Comparison of ENCODE assay signal across 27 cellular contexts in genomic region chr18:39491408-39491807, GRCh38.
"Had no signal": no experiment of that assay in that cellular context is flagged by ENCODE, and none has a peak within 500 bp of the region (broad histone marks: within the 10 kb centered on the region; RNA-seq: fewer than 3 reads in every experiment).

No MANE protein-coding gene starts in this region.

- H3K4me1 Mint-ChIP-seq: activated CD4-positive, alpha-beta T cell treated with anti-CD3 and anti-CD28 coated beads for 36 hours; activated CD4-positive, alpha-beta T cell treated with anti-CD3 and anti-CD28 coated beads, Interleukin-2, amount 10 ng/mL, durations not matched to agents 24 days and 14 days; activated CD8-positive, alpha-beta memory T cell treated with anti-CD3 and anti-CD28 coated beads, Interleukin-2, amount 10 ng/mL, durations not matched to agents 7 days and 5 days; activated naive CD4-positive, alpha-beta T cell treated with anti-CD3 and anti-CD28 coated beads, Interleukin-2, amount 10 ng/mL, durations not matched to agents 7 days and 5 days; activated naive CD8-positive, alpha-beta T cell treated with anti-CD3 and anti-CD28 coated beads, Interleukin-2, amount 10 ng/mL, durations not matched to agents 7 days and 5 days had no signal

- H3K9me3 ChIP-seq: ascending aorta, colonic mucosa, esophagus squamous epithelium had no signal

- DNase-seq: activated CD4-positive, alpha-beta memory T cell treated with anti-CD3 and anti-CD28 coated beads for 36 hours; activated CD4-positive, alpha-beta T cell treated with anti-CD3 and anti-CD28 coated beads for 36 hours; activated CD4-positive, alpha-beta T cell treated with anti-CD3 and anti-CD28 coated beads, Interleukin-2, amount 10 ng/mL, durations not matched to agents 24 days and 14 days; activated CD4-positive, CD25-positive, alpha-beta regulatory T cell; activated CD4-positive, CD25-positive, alpha-beta regulatory T cell treated with anti-CD3 and anti-CD28 coated beads, Interleukin-2, amount 50 U/mL, for 72 hours; activated CD8-positive, alpha-beta memory T cell treated with anti-CD3 and anti-CD28 coated beads, Interleukin-2, amount 10 ng/mL, durations not matched to agents 7 days and 5 days; activated CD8-positive, alpha-beta memory T cell treated with anti-CD3 and anti-CD28 coated beads, Interleukin-2, amount 50 U/mL, for 4 hours; activated CD8-positive, alpha-beta T cell treated with anti-CD3 and anti-CD28 coated beads, Interleukin-2, amount 10 ng/mL, durations not matched to agents 7 days and 5 days; activated gamma-delta T cell; activated naive CD4-positive, alpha-beta T cell; activated naive CD4-positive, alpha-beta T cell treated with anti-CD3 and anti-CD28 coated beads, Interleukin-2, amount 10 ng/mL, durations not matched to agents 7 days and 5 days; activated naive CD8-positive, alpha-beta T cell treated with anti-CD3 and anti-CD28 coated beads, Interleukin-2, amount 10 ng/mL, durations not matched to agents 7 days and 5 days; activated T-cell treated with anti-CD3 and anti-CD28 coated beads, Interleukin-2, amount 50 U/mL, for 1 hour; activated T-cell treated with anti-CD3 and anti-CD28 coated beads, Interleukin-2, amount 50 U/mL, for 72 hours; central memory CD4-positive, alpha-beta T cell; cerebellar nuclear complex; colonic mucosa; effector CD8-positive, alpha-beta T cell; esophagus squamous epithelium; foreskin fibroblast had no signal

- H3K27ac ChIP-seq: ascending aorta, cardiac muscle cell, colonic mucosa, epithelial cell of prostate, esophagus squamous epithelium had no signal

- H3K27ac Mint-ChIP-seq: activated CD4-positive, alpha-beta memory T cell treated with anti-CD3 and anti-CD28 coated beads for 36 hours; activated CD4-positive, alpha-beta T cell treated with anti-CD3 and anti-CD28 coated beads for 36 hours; activated CD4-positive, alpha-beta T cell treated with anti-CD3 and anti-CD28 coated beads, Interleukin-2, amount 10 ng/mL, durations not matched to agents 24 days and 14 days; activated CD8-positive, alpha-beta memory T cell treated with anti-CD3 and anti-CD28 coated beads, Interleukin-2, amount 10 ng/mL, durations not matched to agents 7 days and 5 days; activated CD8-positive, alpha-beta T cell treated with anti-CD3 and anti-CD28 coated beads, Interleukin-2, amount 10 ng/mL, durations not matched to agents 7 days and 5 days; activated naive CD4-positive, alpha-beta T cell treated with anti-CD3 and anti-CD28 coated beads, Interleukin-2, amount 10 ng/mL, durations not matched to agents 7 days and 5 days; activated naive CD4-positive, alpha-beta T cell treated with anti-CD3 and anti-CD28 coated beads, Interleukin-2, amount 50 U/mL, for 72 hours; activated naive CD8-positive, alpha-beta T cell treated with anti-CD3 and anti-CD28 coated beads, Interleukin-2, amount 10 ng/mL, durations not matched to agents 7 days and 5 days; activated T-cell treated with anti-CD3 and anti-CD28 coated beads, Interleukin-2, amount 50 U/mL, for 72 hours had no signal

- H3K4me3 Mint-ChIP-seq: activated CD4-positive, alpha-beta memory T cell treated with anti-CD3 and anti-CD28 coated beads for 36 hours; activated CD4-positive, alpha-beta T cell treated with anti-CD3 and anti-CD28 coated beads for 36 hours; activated CD4-positive, alpha-beta T cell treated with anti-CD3 and anti-CD28 coated beads, Interleukin-2, amount 10 ng/mL, durations not matched to agents 24 days and 14 days; activated CD8-positive, alpha-beta memory T cell treated with anti-CD3 and anti-CD28 coated beads, Interleukin-2, amount 10 ng/mL, durations not matched to agents 7 days and 5 days; activated CD8-positive, alpha-beta T cell treated with anti-CD3 and anti-CD28 coated beads, Interleukin-2, amount 10 ng/mL, durations not matched to agents 7 days and 5 days; activated naive CD4-positive, alpha-beta T cell treated with anti-CD3 and anti-CD28 coated beads, Interleukin-2, amount 10 ng/mL, durations not matched to agents 7 days and 5 days; activated naive CD8-positive, alpha-beta T cell treated with anti-CD3 and anti-CD28 coated beads, Interleukin-2, amount 10 ng/mL, durations not matched to agents 7 days and 5 days; activated T-cell treated with anti-CD3 and anti-CD28 coated beads, Interleukin-2, amount 50 U/mL, for 72 hours had no signal

- H3K4me1 ChIP-seq: ascending aorta, colonic mucosa, esophagus squamous epithelium had no signal

- H3K27me3 ChIP-seq: ascending aorta, cardiac muscle cell, colonic mucosa, esophagus squamous epithelium had no signal

- H3K4me3 ChIP-seq: ascending aorta, cardiac muscle cell, colonic mucosa, esophagus squamous epithelium had no signal

- ATAC-seq: activated CD4-positive, alpha-beta T cell treated with anti-CD3 and anti-CD28 coated beads for 36 hours; activated CD8-positive, alpha-beta memory T cell treated with anti-CD3 and anti-CD28 coated beads, Interleukin-2, amount 10 ng/mL, durations not matched to agents 7 days and 5 days; activated CD8-positive, alpha-beta T cell treated with anti-CD3 and anti-CD28 coated beads, Interleukin-2, amount 10 ng/mL, durations not matched to agents 7 days and 5 days; activated naive CD4-positive, alpha-beta T cell treated with anti-CD3 and anti-CD28 coated beads, Interleukin-2, amount 50 U/mL, for 72 hours; activated T-cell treated with anti-CD3 and anti-CD28 coated beads, Interleukin-2, amount 50 U/mL, for 72 hours had no signal

- H3K27me3 Mint-ChIP-seq: activated CD4-positive, alpha-beta memory T cell treated with anti-CD3 and anti-CD28 coated beads for 36 hours; activated CD4-positive, alpha-beta T cell treated with anti-CD3 and anti-CD28 coated beads for 36 hours; activated CD4-positive, alpha-beta T cell treated with anti-CD3 and anti-CD28 coated beads, Interleukin-2, amount 10 ng/mL, durations not matched to agents 24 days and 14 days; activated CD8-positive, alpha-beta memory T cell treated with anti-CD3 and anti-CD28 coated beads, Interleukin-2, amount 10 ng/mL, durations not matched to agents 7 days and 5 days; activated naive CD4-positive, alpha-beta T cell treated with anti-CD3 and anti-CD28 coated beads, Interleukin-2, amount 10 ng/mL, durations not matched to agents 7 days and 5 days had no signal

- H3K36me3 Mint-ChIP-seq: activated CD4-positive, alpha-beta memory T cell treated with anti-CD3 and anti-CD28 coated beads for 36 hours; activated CD8-positive, alpha-beta memory T cell treated with anti-CD3 and anti-CD28 coated beads, Interleukin-2, amount 10 ng/mL, durations not matched to agents 7 days and 5 days; activated naive CD4-positive, alpha-beta T cell treated with anti-CD3 and anti-CD28 coated beads, Interleukin-2, amount 10 ng/mL, durations not matched to agents 7 days and 5 days; activated naive CD8-positive, alpha-beta T cell treated with anti-CD3 and anti-CD28 coated beads, Interleukin-2, amount 10 ng/mL, durations not matched to agents 7 days and 5 days had no signal

- FAIRE-seq: endometrium, endothelial cell of umbilical vein, frontal cortex had no signal

- H3K36me3 ChIP-seq: ascending aorta, cardiac muscle cell, colonic mucosa, esophagus squamous epithelium had no signal
